12 cellular contexts compared by ENCODE assay signal in genomic region chr2:200275281-200276103, GRCh38.
"Had no signal": no experiment of that assay in that cellular context is flagged by ENCODE, and none has a peak within 500 bp of the region (broad histone marks: within the 10 kb centered on the region; RNA-seq: fewer than 3 reads in every experiment).

No MANE protein-coding gene starts in this region.

- H3K4me3 ChIP-seq: heart left ventricle, smooth muscle cell, tibial nerve, vagina had no signal

- H3K4me1 ChIP-seq: heart left ventricle, parathyroid adenoma, vagina had no signal

- H3K9ac ChIP-seq: parathyroid adenoma had no signal

- H3K27ac ChIP-seq: heart left ventricle, parathyroid adenoma, tibial nerve, vagina had no signal

- H3K4me1 Mint-ChIP-seq: activated CD8-positive, alpha-beta memory T cell treated with anti-CD3 and anti-CD28 coated beads, Interleukin-2, amount 10 ng/mL, durations not matched to agents 7 days and 5 days; stimulated activated effector memory CD8-positive, alpha-beta T cell treated with anti-CD3 and anti-CD28 coated beads, Interleukin-12 subunit alpha, Interleukin-12 subunit beta, amount 100 ng/mL, for 72 hours had no signal

- H3K27me3 Mint-ChIP-seq: activated T-cell treated with anti-CD3 and anti-CD28 coated beads, Interleukin-2, amount 50 U/mL, for 24 hours had no signal

- H3K27me3 ChIP-seq: heart left ventricle, tibial nerve, vagina had no signal

- DNase-seq: activated CD4-positive, alpha-beta T cell treated with anti-CD3 and anti-CD28 coated beads, Interleukin-2, amount 50 U/mL, for 48 hours; activated CD4-positive, CD25-positive, alpha-beta regulatory T cell treated with anti-CD3 and anti-CD28 coated beads, Interleukin-2, amount 50 U/mL, for 72 hours; activated CD8-positive, alpha-beta memory T cell treated with anti-CD3 and anti-CD28 coated beads, Interleukin-2, amount 10 ng/mL, durations not matched to agents 7 days and 5 days; activated gamma-delta T cell; activated T-cell treated with anti-CD3 and anti-CD28 coated beads, Interleukin-2, amount 50 U/mL, for 24 hours; heart left ventricle had no signal

- H3K36me3 Mint-ChIP-seq: activated CD8-positive, alpha-beta memory T cell treated with anti-CD3 and anti-CD28 coated beads, Interleukin-2, amount 10 ng/mL, durations not matched to agents 7 days and 5 days; activated naive CD8-positive, alpha-beta T cell; stimulated activated effector memory CD8-positive, alpha-beta T cell treated with anti-CD3 and anti-CD28 coated beads, Interleukin-12 subunit alpha, Interleukin-12 subunit beta, amount 100 ng/mL, for 72 hours had no signal

- H3K36me3 ChIP-seq: heart left ventricle, tibial nerve, vagina had no signal

- H3K9me3 Mint-ChIP-seq: activated T-cell treated with anti-CD3 and anti-CD28 coated beads, Interleukin-2, amount 50 U/mL, for 24 hours; stimulated activated effector memory CD8-positive, alpha-beta T cell treated with anti-CD3 and anti-CD28 coated beads, Interleukin-12 subunit alpha, Interleukin-12 subunit beta, amount 100 ng/mL, for 72 hours had no signal

- H3K27ac Mint-ChIP-seq: activated CD8-positive, alpha-beta memory T cell treated with anti-CD3 and anti-CD28 coated beads, Interleukin-2, amount 10 ng/mL, durations not matched to agents 7 days and 5 days; activated naive CD8-positive, alpha-beta T cell; activated T-cell treated with anti-CD3 and anti-CD28 coated beads, Interleukin-2, amount 50 U/mL, for 24 hours; stimulated activated effector memory CD8-positive, alpha-beta T cell treated with anti-CD3 and anti-CD28 coated beads, Interleukin-12 subunit alpha, Interleukin-12 subunit beta, amount 100 ng/mL, for 72 hours had no signal

- H3K9me3 ChIP-seq: heart left ventricle, tibial nerve, vagina had no signal

- ATAC-seq: activated CD8-positive, alpha-beta memory T cell treated with anti-CD3 and anti-CD28 coated beads, Interleukin-2, amount 10 ng/mL, durations not matched to agents 7 days and 5 days; heart left ventricle; stimulated activated effector memory CD8-positive, alpha-beta T cell treated with anti-CD3 and anti-CD28 coated beads, Interleukin-12 subunit alpha, Interleukin-12 subunit beta, amount 100 ng/mL, for 72 hours had no signal

- H3K4me3 Mint-ChIP-seq: activated CD8-positive, alpha-beta memory T cell treated with anti-CD3 and anti-CD28 coated beads, Interleukin-2, amount 10 ng/mL, durations not matched to agents 7 days and 5 days; activated naive CD8-positive, alpha-beta T cell; activated T-cell treated with anti-CD3 and anti-CD28 coated beads, Interleukin-2, amount 50 U/mL, for 24 hours; stimulated activated effector memory CD8-positive, alpha-beta T cell treated with anti-CD3 and anti-CD28 coated beads, Interleukin-12 subunit alpha, Interleukin-12 subunit beta, amount 100 ng/mL, for 72 hours had no signal

- H2AFZ ChIP-seq: parathyroid adenoma had no signal
